In genomic region chr10:13706604-13707003, GRCh38 we compare ENCODE assay signal across 8 cellular contexts.
DNase-seq lines count a peak whose midpoint lies in the region; ATAC-seq and TF ChIP-seq lines count a peak whose summit lies in the region.

No MANE protein-coding gene starts in this region.

- H3K4me1 ChIP-seq in HUES6 (ENCODE audit: control insufficient read depth, insufficient read depth, low read length) (peaks cover 52% of the 10 kb centered on the region), ectodermal cell (ENCODE audit: control insufficient read depth, insufficient read depth, low read length) (peaks cover 33% of the 10 kb centered on the region)

- H3K4me3 Mint-ChIP-seq in mesothelial cell of epicardium = peak overlapping the region; percentile 75

- H3K4me3 ChIP-seq in HUES6 (ENCODE audit: low read depth, low read length) (peak overlapping the region; percentile 56), ectodermal cell (ENCODE audit: insufficient read depth, low read depth, low read length) (peak overlapping the region; percentile 26)

- H3K9ac ChIP-seq in HUES6 (ENCODE audit: low read length) = peak overlapping the region; percentile 47

- ATAC-seq in HG03469 (IDR thresholded peaks at IDR 0.05; ENCODE audit: unreplicated experiment) = no peak
- ATAC-seq in GM19452 (IDR thresholded peaks at IDR 0.05; ENCODE audit: unreplicated experiment) = no peak

- DNase-seq in mesothelial cell of epicardium (ENCODE audit: low spot score in 2 of 2, unreplicated experiment in 2 of 2) (no peak), COLO668 (lab: John Stamatoyannopoulos, UW; ENCODE audit: unreplicated experiment) (no peak), GM19240 (ENCODE audit: insufficient read length, low spot score) (no peak)

- peaks cover 82% of the 10 kb centered on the region for H3K4me1 Mint-ChIP-seq in mesothelial cell of epicardium

- H3K9me3 ChIP-seq in HUES6 (ENCODE audit: control insufficient read depth, insufficient read depth, low read depth, low read length) (no peaks in the 10 kb centered on the region), ectodermal cell (ENCODE audit: control insufficient read depth, low read length) (no peaks in the 10 kb centered on the region)

- peak overlapping the region; percentile 95 for H3K27ac Mint-ChIP-seq in mesothelial cell of epicardium

- no peaks in the 10 kb centered on the region for H3K27me3 Mint-ChIP-seq in mesothelial cell of epicardium (ENCODE audit: low read depth)

- H3K27ac ChIP-seq in 22Rv1 = peak overlapping the region; percentile 87
- no peak overlapping the region for H3K27ac ChIP-seq in HUES6 (ENCODE audit: low read depth, low read length)
- no peak overlapping the region for H3K27ac ChIP-seq in ectodermal cell (ENCODE audit: insufficient read depth, low read depth, low read length, poor library complexity, severe bottlenecking)

- H3K36me3 ChIP-seq in HUES6 (ENCODE audit: control insufficient read depth, insufficient read depth, low read length) (no peaks in the 10 kb centered on the region), ectodermal cell (ENCODE audit: control insufficient read depth, insufficient read depth, low read length) (no peaks in the 10 kb centered on the region)

- H3K9me3 Mint-ChIP-seq in mesothelial cell of epicardium = no peaks in the 10 kb centered on the region

- H3K27me3 ChIP-seq in HUES6 (ENCODE audit: control insufficient read depth, insufficient read depth, low read length) (no peaks in the 10 kb centered on the region), ectodermal cell (ENCODE audit: control insufficient read depth, insufficient read depth, low read length, poor library complexity, severe bottlenecking) (no peaks in the 10 kb centered on the region)

- TF ChIP-seq CTCF in 22Rv1 (IDR thresholded peaks at IDR 0.05) (no peak), mesothelial cell of epicardium (IDR thresholded peaks at IDR 0.05; ENCODE audit: unreplicated experiment) (no peak)

- peaks cover under 1% of the 10 kb centered on the region for H3K36me3 Mint-ChIP-seq in mesothelial cell of epicardium

- WGBS in ectodermal cell, 2 experiments = 49 to 56% methylated on average over 10 of the region's 10 CpGs
